Comparison of ENCODE assay signal across 8 cellular contexts in genomic region chr11:66480116-66480938, GRCh38. TPM values are rescaled to one million over a fixed set of nuclear protein-coding genes. Genes with fewer than 3 reads are reported as not detected.
DNase-seq lines count a peak whose midpoint lies in the region; ATAC-seq and TF ChIP-seq lines count a peak whose summit lies in the region.

Gene DPP3 (plus strand): TSS chr11:66480434. CDS start chr11:66482201, 1,767 bp downstream.

- intact Hi-C loops in mammary epithelial cell (cut with micrococcal nuclease) = loop anchor here (1.0 to 5.0 kb wide), 3 partner anchors 42 to 198 kb away; partner anchors contain the start of genes MRPL11 and RIN1

- dilution Hi-C loops in mammary epithelial cell (cut with HindIII; ENCODE audit: low sequenced_read_pairs) = no loop called here

- H3K27me3 ChIP-seq in ACC112 (ENCODE audit: insufficient read depth, low read length) (no peaks in the 10 kb centered on the region), WERI-Rb-1 (ENCODE audit: insufficient read depth, low read depth, severe bottlenecking) (no peaks in the 10 kb centered on the region), mammary epithelial cell (ENCODE audit: insufficient read depth, low read length) (no peaks in the 10 kb centered on the region), smooth muscle cell (ENCODE audit: low read depth) (no peaks in the 10 kb centered on the region)

- ATAC-seq in GM18870 (IDR thresholded peaks at IDR 0.05; ENCODE audit: unreplicated experiment) = peak; percentile 80
- ATAC-seq in HG03135 (IDR thresholded peaks at IDR 0.05; ENCODE audit: unreplicated experiment) = peak; percentile 88

- peak; percentile 95 for DNase-seq in NCI-H2196 treated with DMSO at 0.1 percent for 48 hours (lab: John Stamatoyannopoulos, UW; ENCODE audit: unreplicated experiment)
- DNase-seq in WERI-Rb-1 = peak; percentile 97
- DNase-seq in mammary epithelial cell = peak; percentile 97
- DNase-seq in iPS-NIHi11 (ENCODE audit: low spot score) = peak; percentile 99
- DNase-seq in smooth muscle cell (lab: John Stamatoyannopoulos, UW; ENCODE audit: unreplicated experiment) = peak; percentile 88

- H3K27ac ChIP-seq in ACC112 (ENCODE audit: low read depth, low read length) (peak within 1 kb of the TSS; percentile 71), WERI-Rb-1 (peak within 1 kb of the TSS; percentile 91), mammary epithelial cell (ENCODE audit: insufficient read depth, low read depth, low read length) (peak within 1 kb of the TSS; percentile 83), smooth muscle cell (ENCODE audit: low read depth) (peak within 1 kb of the TSS; percentile 86)

- TF ChIP-seq CTCF in WERI-Rb-1 (IDR thresholded peaks at IDR 0.05; ENCODE audit: low read depth, low read length) (no peak), mammary epithelial cell (conservative IDR thresholded peaks at IDR 0.05 in 1 of 2, IDR thresholded peaks at IDR 0.05 in 1 of 2; ENCODE audit: extremely low read depth in 1 of 2, insufficient read depth in 1 of 2, low read depth in 1 of 2, low read length in 2 of 2) (no peak), smooth muscle cell (IDR thresholded peaks at IDR 0.05; ENCODE audit: borderline replicate concordance, insufficient read depth, poor library complexity, severe bottlenecking) (no peak)

- H3K9ac ChIP-seq in mammary epithelial cell (ENCODE audit: insufficient read depth, low read length) = peak within 1 kb of the TSS; percentile 82
- peak within 1 kb of the TSS; percentile 91 for H3K9ac ChIP-seq in smooth muscle cell (ENCODE audit: low read depth)

- CTCF ChIA-PET in mammary epithelial cell (lab: Charles Lee; ENCODE audit: low non-redundant PET) = interaction anchor here (0.6 to 0.9 kb wide), 4 partner anchors 41 to 921 kb away, joined by 3 to 7 read pairs (median 4); partner anchors contain the start of genes MRPL11 and PPP1CA

- H3K9me3 ChIP-seq in WERI-Rb-1 (ENCODE audit: severe bottlenecking) (no peaks in the 10 kb centered on the region), mammary epithelial cell (replicated peaks; ENCODE audit: insufficient read depth, low read length) (no peaks in the 10 kb centered on the region), smooth muscle cell (replicated peaks; ENCODE audit: low read depth) (no peaks in the 10 kb centered on the region)

- no peaks in the 10 kb centered on the region for H4K20me1 ChIP-seq in mammary epithelial cell (ENCODE audit: insufficient read depth, low read length)
- no peaks in the 10 kb centered on the region for H4K20me1 ChIP-seq in smooth muscle cell (ENCODE audit: low read depth)

- H3K36me3 ChIP-seq in ACC112 (ENCODE audit: insufficient read depth, low read length) (no peaks in the 10 kb centered on the region), WERI-Rb-1 (peaks cover 29% of the 10 kb centered on the region), mammary epithelial cell (ENCODE audit: insufficient read depth, low read length) (peaks cover 4% of the 10 kb centered on the region), smooth muscle cell (ENCODE audit: low read depth) (no peaks in the 10 kb centered on the region)

- in situ Hi-C loops in mammary epithelial cell (cut with MboI; ENCODE audit: low sequenced_read_pairs in 2 of 2) = no loop called here

- peak within 1 kb of the TSS; percentile 90 for H3K4me2 ChIP-seq in mammary epithelial cell (ENCODE audit: insufficient read depth, low read depth, low read length)
- H3K4me2 ChIP-seq in smooth muscle cell = peak within 1 kb of the TSS; percentile 93

- H2AFZ ChIP-seq in ACC112 (ENCODE audit: low read length, unreplicated experiment) = peak within 1 kb of the TSS; percentile 62
- peak within 1 kb of the TSS; percentile 89 for H2AFZ ChIP-seq in mammary epithelial cell (ENCODE audit: low read depth, low read length)
- H2AFZ ChIP-seq in smooth muscle cell (ENCODE audit: low read depth) = peak within 1 kb of the TSS; percentile 93

- H3K4me1 ChIP-seq in ACC112 (ENCODE audit: control insufficient read depth, insufficient read depth, low read length, unreplicated experiment) = peaks cover 5% of the 10 kb centered on the region
- H3K4me1 ChIP-seq in mammary epithelial cell (ENCODE audit: insufficient read depth, low read length) = peaks cover 10% of the 10 kb centered on the region
- H3K4me1 ChIP-seq in smooth muscle cell (ENCODE audit: low read depth) = no peaks in the 10 kb centered on the region

- BruUV-seq in mammary epithelial cell (replicated peaks; lab: Mats Ljungman, UMichigan) = TSS peak; percentile 16

- 10% methylated on average over 10 of the region's 62 CpGs for WGBS in mammary epithelial cell (ENCODE audit: low coverage, missing lambda C conversion rate)
- 1% methylated on average over 43 of the region's 62 CpGs for WGBS in smooth muscle cell (ENCODE audit: low lambda C conversion rate)

- H3K4me3 ChIP-seq in ACC112 (ENCODE audit: low read depth, low read length) = peak within 1 kb of the TSS; percentile 84
- peak within 1 kb of the TSS; percentile 94 for H3K4me3 ChIP-seq in WERI-Rb-1 (ENCODE audit: low read depth, low read length)
- peak within 1 kb of the TSS; percentile 52 to 75 (median 68) for H3K4me3 ChIP-seq in mammary epithelial cell (replicated peaks in 1 of 3; ENCODE audit: insufficient read depth in 1 of 3, low read depth in 2 of 3, low read length in 3 of 3)
- H3K4me3 ChIP-seq in smooth muscle cell = peak within 1 kb of the TSS; percentile 88

- H3K79me2 ChIP-seq in ACC112 (ENCODE audit: control insufficient read depth, insufficient read depth, low read length, unreplicated experiment) (no peaks in the 10 kb centered on the region), mammary epithelial cell (ENCODE audit: insufficient read depth, low read length) (peaks cover 22% of the 10 kb centered on the region), smooth muscle cell (ENCODE audit: low read depth) (peaks cover 4% of the 10 kb centered on the region)

- no peaks in the 10 kb centered on the region for H3F3A ChIP-seq in smooth muscle cell (ENCODE audit: low read depth)

RNA-seq across cellular contexts. Expression of gene DPP3, which starts in this region (rescaled TPM):
- 10 to 100 TPM; 54.3 to 59.8 TPM for total RNA-seq in mammary epithelial cell
- polyA plus RNA-seq in mammary epithelial cell = 59.1 TPM
- 178 TPM for polyA minus RNA-seq in mammary epithelial cell
- total RNA-seq in smooth muscle cell = 34.6 and 59.2 TPM in 2 replicates
- 38.0 and 40.1 TPM in 2 replicates for polyA plus RNA-seq in smooth muscle cell

Comparison
In these comparisons a context has a peak if more than half of its experiments do, and no peak if none do; other contexts are left out.
1. Peak in every context shown above with its lines: DNase-seq, ATAC-seq, H3K4me3 ChIP-seq and H3K27ac ChIP-seq.